14 cellular contexts compared by ENCODE assay signal in genomic region chr11:16512842-16513241, GRCh38.
A peak's percentile ranks its signal among the peaks of the same experiment; 100 is the strongest.
DNase-seq lines count a peak whose midpoint lies in the region; ATAC-seq and TF ChIP-seq lines count a peak whose summit lies in the region.
"Had no signal": no experiment of that assay in that cellular context is flagged by ENCODE, and none has a peak within 500 bp of the region (broad histone marks: within the 10 kb centered on the region; RNA-seq: fewer than 3 reads in every experiment).

No MANE protein-coding gene starts in this region.

- no peak for TF ChIP-seq CTCF in GM12865 (IDR thresholded peaks at IDR 0.05; ENCODE audit: insufficient read depth, low read depth, low read length, missing control alignments)

- H3K4me3 ChIP-seq in GM12865 (ENCODE audit: low read depth, low read length) = no peak overlapping the region
- H3K4me3 ChIP-seq: neural progenitor cell had no signal

- peak; percentile 96 for ATAC-seq in GM19438 (IDR thresholded peaks at IDR 0.05; ENCODE audit: low read depth, unreplicated experiment)
- peak; percentile 70 for ATAC-seq in HG02759 (IDR thresholded peaks at IDR 0.05; ENCODE audit: unreplicated experiment)
- peak; percentile 97 for ATAC-seq in HG03432 (IDR thresholded peaks at IDR 0.05; ENCODE audit: unreplicated experiment)
- ATAC-seq: activated CD8-positive, alpha-beta T cell treated with anti-CD3 and anti-CD28 coated beads, Interleukin-2, amount 10 ng/mL, durations not matched to agents 7 days and 5 days; left ventricle myocardium superior had no signal

- DNase-seq in GM12865 (ENCODE audit: low read depth) = peak; percentile 4
- DNase-seq in NCI-H1436 treated with DMSO at 0.1 percent for 48 hours (lab: John Stamatoyannopoulos, UW) = no peak
- no peak for DNase-seq in activated CD4-positive, alpha-beta T cell treated with anti-CD3 and anti-CD28 coated beads, Interleukin-2, amount 50 U/mL, for 1 hour
- DNase-seq in cortex of kidney (lab: John Stamatoyannopoulos, UW) = no peak
- DNase-seq in T1000 (lab: John Stamatoyannopoulos, UW) = no peak
- DNase-seq: activated CD8-positive, alpha-beta T cell treated with anti-CD3 and anti-CD28 coated beads, Interleukin-2, amount 10 ng/mL, durations not matched to agents 7 days and 5 days; activated naive CD8-positive, alpha-beta T cell treated with anti-CD3 and anti-CD28 coated beads, Interleukin-2, amount 10 ng/mL, durations not matched to agents 7 days and 5 days; glutamatergic neuron; left ventricle myocardium superior; NCI-H1694 had no signal
